In the genomic region with DNA sequence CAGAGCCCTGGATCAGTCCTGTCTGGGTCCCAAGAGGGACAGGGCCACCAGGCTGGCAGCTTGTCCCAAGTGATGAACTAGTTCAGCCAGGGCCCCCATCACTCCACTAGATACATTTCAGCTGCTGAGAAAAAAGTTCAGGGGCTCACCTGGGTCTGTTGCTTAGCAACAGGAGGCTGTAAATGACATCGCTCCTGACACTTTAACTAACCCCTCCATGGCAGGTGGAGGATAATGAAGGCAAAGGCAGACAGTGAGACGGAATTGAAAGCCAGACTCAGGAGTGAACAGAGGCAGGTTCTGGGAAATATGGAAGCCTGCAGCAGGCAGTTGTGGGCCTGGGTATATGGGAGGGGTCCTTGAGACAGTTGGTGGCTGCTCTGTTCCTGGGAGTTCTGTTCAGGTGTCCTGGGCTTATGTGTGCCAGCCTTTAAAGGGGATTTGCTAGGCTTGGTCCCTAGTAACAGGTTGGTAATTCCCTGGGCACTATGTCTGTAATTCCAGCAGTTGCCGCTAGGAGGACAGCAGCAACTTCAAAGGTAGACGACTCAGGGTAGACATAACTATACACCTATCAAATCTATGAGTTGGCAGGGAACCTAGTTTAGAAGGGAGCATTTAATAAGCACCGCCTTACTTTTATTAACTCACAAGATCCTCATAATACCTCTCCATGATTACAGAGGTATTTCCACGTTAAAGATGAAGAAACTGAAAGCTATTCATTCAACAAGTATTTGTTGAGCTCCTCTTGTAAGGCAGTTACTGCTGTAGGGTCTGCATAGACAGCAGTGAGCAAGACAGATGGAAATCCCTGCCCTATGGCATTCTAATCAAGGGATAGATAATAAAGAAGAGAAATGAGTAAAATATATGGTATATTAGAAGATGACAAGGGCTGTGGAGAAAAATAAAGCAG, we compare ENCODE assay signal across 8 cellular contexts.
DNase-seq lines count a peak whose midpoint lies in the region; ATAC-seq, FAIRE-seq and TF ChIP-seq lines count a peak whose summit lies in the region.

No MANE protein-coding gene starts in this region.

- no peak for TF ChIP-seq POLR2A in endothelial cell of umbilical vein (IDR thresholded peaks at IDR 0.05; ENCODE audit: low read depth, low read length)

- peaks cover 4 to 5% of the 10 kb centered on the region in 2 experiments for H3K27me3 ChIP-seq in endothelial cell of umbilical vein (ENCODE audit: control insufficient read depth in 2 of 2, insufficient read depth in 2 of 2, low read length in 2 of 2)
- H3K27me3 ChIP-seq in psoas muscle (ENCODE audit: insufficient read depth in 3 of 3, low read length in 2 of 3), result peaks cover 0 to 14% (median 0%) of the 10 kb centered on the region in 3 donors

- WGBS in psoas muscle, 3 donors, result 23 to 37% (median 32%) methylated on average over 6 of the region's 6 CpGs

- CTCF ChIA-PET in endothelial cell of umbilical vein (lab: Charles Lee), result interaction anchor here (0.6 to 1.6 kb wide), 16 partner anchors 9 to 606 kb away, joined by 3 to 8 read pairs (median 4); a partner anchor contains a TSS

- DNase-seq in GM12865 (ENCODE audit: low read depth), result peak; percentile 61
- peak; percentile 3 for DNase-seq in NCI-H2029 (lab: John Stamatoyannopoulos, UW)
- peak; percentile 52 to 60 for DNase-seq in activated CD4-positive, alpha-beta T cell treated with anti-CD3 and anti-CD28 coated beads, Interleukin-2, amount 50 U/mL, for 4 hours
- peak; percentile 33 for DNase-seq in endothelial cell of umbilical vein (ENCODE audit: low read depth, low spot score)
- DNase-seq in psoas muscle, result no peak
- no peak for DNase-seq in NCI-H2107 (lab: John Stamatoyannopoulos, UW)
- no peak for DNase-seq in GOT3 (lab: John Stamatoyannopoulos, UW)

- intact Hi-C loops in endothelial cell of umbilical vein (cut with micrococcal nuclease), result no loop called here
- intact Hi-C loops in psoas muscle (cut with DNase I), result no loop called here

- ATAC-seq in psoas muscle (peak in 1 of 4 donors; percentile 57), HG03159 (IDR thresholded peaks at IDR 0.05; ENCODE audit: unreplicated experiment) (no peak)

- no peaks in the 10 kb centered on the region for H3K9me1 ChIP-seq in endothelial cell of umbilical vein (replicated peaks; ENCODE audit: control insufficient read depth, extremely low read depth, insufficient read depth, low read length)

- H3K79me2 ChIP-seq in endothelial cell of umbilical vein (ENCODE audit: control insufficient read depth, insufficient read depth, low read length), result no peaks in the 10 kb centered on the region

- H3K9ac ChIP-seq in endothelial cell of umbilical vein (replicated peaks; ENCODE audit: extremely low read depth, insufficient read depth, low read length), result no peak overlapping the region

- FAIRE-seq in endothelial cell of umbilical vein (lab: Jason Lieb, UNC), result no peak

- H3K4me3 ChIP-seq in GM12865 (ENCODE audit: low read depth, low read length) (no peak overlapping the region), endothelial cell of umbilical vein (replicated peaks in 1 of 3; ENCODE audit: insufficient read depth in 1 of 3, low read depth in 1 of 3, low read length in 3 of 3) (no peak overlapping the region), psoas muscle (no peak overlapping the region)

- H3K4me2 ChIP-seq in endothelial cell of umbilical vein (ENCODE audit: insufficient read depth, low read length), result no peak overlapping the region

- BruUV-seq in endothelial cell of umbilical vein (replicated peaks; lab: Mats Ljungman, UMichigan), result no TSS peak

- H3K36me3 ChIP-seq in endothelial cell of umbilical vein (ENCODE audit: control insufficient read depth in 2 of 2, extremely low read depth in 1 of 2, insufficient read depth in 2 of 2, low read length in 2 of 2), result no peaks in the 10 kb centered on the region
- no peaks in the 10 kb centered on the region for H3K36me3 ChIP-seq in psoas muscle (ENCODE audit: insufficient read depth in 1 of 2, low read depth in 1 of 2)

- dilution Hi-C loops in endothelial cell of umbilical vein (cut with MboI; ENCODE audit: extremely low pct_ligation_motif_present, low sequenced_read_pairs), result no loop called here

- no peak overlapping the region for H2AFZ ChIP-seq in endothelial cell of umbilical vein (ENCODE audit: low read depth, low read length)

- POLR2A ChIA-PET in endothelial cell of umbilical vein (lab: Charles Lee), result no interaction called here

- no peak overlapping the region for H3K27ac ChIP-seq in endothelial cell of umbilical vein (ENCODE audit: insufficient read depth, low read depth, low read length)
- no peak overlapping the region for H3K27ac ChIP-seq in psoas muscle

- no peaks in the 10 kb centered on the region for H3K4me1 ChIP-seq in endothelial cell of umbilical vein (ENCODE audit: control insufficient read depth, extremely low read depth, insufficient read depth, low read length)
- no peaks in the 10 kb centered on the region for H3K4me1 ChIP-seq in psoas muscle

- peak; percentile 69 for TF ChIP-seq CTCF in GM12865 (IDR thresholded peaks at IDR 0.05; ENCODE audit: insufficient read depth, low read depth, low read length, missing control alignments)
- TF ChIP-seq CTCF in endothelial cell of umbilical vein (IDR thresholded peaks at IDR 0.05; ENCODE audit: extremely low read depth in 1 of 2, insufficient read depth in 1 of 2, low read depth in 1 of 2, low read length in 2 of 2), result peak; percentile 59 to 65
- TF ChIP-seq CTCF in psoas muscle (IDR thresholded peaks at IDR 0.05), result peak; percentile 42

- no peaks in the 10 kb centered on the region for H4K20me1 ChIP-seq in endothelial cell of umbilical vein (replicated peaks; ENCODE audit: control insufficient read depth, extremely low read depth, insufficient read depth, low read length)

- H3K9me3 ChIP-seq in endothelial cell of umbilical vein (replicated peaks; ENCODE audit: control insufficient read depth, insufficient read depth, low read length) (no peaks in the 10 kb centered on the region), psoas muscle (no peaks in the 10 kb centered on the region)

TF ChIP-seq in endothelial cell of umbilical vein, 7 proteins besides CTCF, POLR2A, EP300 and RAD21:
- no peak for TF ChIP-seq FOS (IDR thresholded peaks at IDR 0.05; ENCODE audit: borderline replicate concordance, insufficient read depth, low read length)
- TF ChIP-seq, protein P1, sequence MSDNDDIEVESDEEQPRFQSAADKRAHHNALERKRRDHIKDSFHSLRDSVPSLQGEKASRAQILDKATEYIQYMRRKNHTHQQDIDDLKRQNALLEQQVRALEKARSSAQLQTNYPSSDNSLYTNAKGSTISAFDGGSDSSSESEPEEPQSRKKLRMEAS (IDR thresholded peaks at IDR 0.05; ENCODE audit: insufficient read depth, insufficient read length), result no peak
- no peak for TF ChIP-seq JUN (IDR thresholded peaks at IDR 0.05; ENCODE audit: borderline replicate concordance, insufficient read depth, insufficient read length, low read depth)
- TF ChIP-seq EZH2 (IDR thresholded peaks at IDR 0.05; ENCODE audit: borderline replicate concordance, low read depth, low read length, severe bottlenecking), result no peak
- no peak for TF ChIP-seq POLR2AphosphoS5 (IDR thresholded peaks at IDR 0.05; ENCODE audit: insufficient read depth, low read depth, low read length)
- no peak for TF ChIP-seq GATA2 (IDR thresholded peaks at IDR 0.05; ENCODE audit: insufficient read depth, insufficient read length, low read depth, low read length)
- TF ChIP-seq MYC (IDR thresholded peaks at IDR 0.05; ENCODE audit: low read depth, low read length), result no peak

Comparison
In these comparisons a context has a peak if more than half of its experiments do, and no peak if none do; other contexts are left out.
1. DNase-seq: peak in GM12865 (single experiment), NCI-H2029 (single experiment), activated CD4-positive, alpha-beta T cell treated with anti-CD3 and anti-CD28 coated beads, Interleukin-2, amount 50 U/mL, for 4 hours (2 of 2) and endothelial cell of umbilical vein (single experiment); none in psoas muscle (0 of 2), NCI-H2107 (single experiment) and GOT3 (single experiment).
2. Peak in every context shown above with its lines, with median percentiles within 50 percentile points of each other: CTCF ChIP-seq.